In the genomic region with DNA sequence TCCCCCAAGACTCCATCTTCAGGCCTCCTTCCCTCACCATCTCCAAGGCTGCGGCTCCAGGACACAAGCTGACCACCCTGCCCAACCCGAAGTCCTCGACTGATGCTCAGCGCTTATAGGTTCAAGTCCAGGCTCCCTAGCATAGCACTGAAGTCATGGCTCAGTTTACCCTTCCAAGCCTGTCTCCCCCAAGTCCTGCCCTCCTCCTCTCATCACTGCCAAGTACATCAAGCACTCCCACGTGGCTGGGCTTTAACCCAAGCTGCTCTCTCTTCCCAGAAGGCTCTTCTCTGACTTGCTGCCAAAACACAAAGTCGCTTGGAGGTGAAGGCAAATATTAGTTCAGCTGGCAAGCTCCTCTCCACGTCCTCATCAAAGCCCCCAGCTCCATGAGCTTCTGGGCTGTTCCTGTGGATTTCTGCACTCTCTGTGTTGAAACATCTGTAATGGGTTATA, we compare ENCODE assay signal across 1 cellular context.
A peak's percentile ranks its signal among the peaks of the same experiment; 100 is the strongest.
TF ChIP-seq lines count a peak whose summit lies in the region.

No MANE protein-coding gene starts in this region.

TF ChIP-seq in HepG2, 621 proteins besides CTCF, POLR2A, EP300 and RAD21 (continued from another document and continues in another):
- TF ChIP-seq, protein P1, sequence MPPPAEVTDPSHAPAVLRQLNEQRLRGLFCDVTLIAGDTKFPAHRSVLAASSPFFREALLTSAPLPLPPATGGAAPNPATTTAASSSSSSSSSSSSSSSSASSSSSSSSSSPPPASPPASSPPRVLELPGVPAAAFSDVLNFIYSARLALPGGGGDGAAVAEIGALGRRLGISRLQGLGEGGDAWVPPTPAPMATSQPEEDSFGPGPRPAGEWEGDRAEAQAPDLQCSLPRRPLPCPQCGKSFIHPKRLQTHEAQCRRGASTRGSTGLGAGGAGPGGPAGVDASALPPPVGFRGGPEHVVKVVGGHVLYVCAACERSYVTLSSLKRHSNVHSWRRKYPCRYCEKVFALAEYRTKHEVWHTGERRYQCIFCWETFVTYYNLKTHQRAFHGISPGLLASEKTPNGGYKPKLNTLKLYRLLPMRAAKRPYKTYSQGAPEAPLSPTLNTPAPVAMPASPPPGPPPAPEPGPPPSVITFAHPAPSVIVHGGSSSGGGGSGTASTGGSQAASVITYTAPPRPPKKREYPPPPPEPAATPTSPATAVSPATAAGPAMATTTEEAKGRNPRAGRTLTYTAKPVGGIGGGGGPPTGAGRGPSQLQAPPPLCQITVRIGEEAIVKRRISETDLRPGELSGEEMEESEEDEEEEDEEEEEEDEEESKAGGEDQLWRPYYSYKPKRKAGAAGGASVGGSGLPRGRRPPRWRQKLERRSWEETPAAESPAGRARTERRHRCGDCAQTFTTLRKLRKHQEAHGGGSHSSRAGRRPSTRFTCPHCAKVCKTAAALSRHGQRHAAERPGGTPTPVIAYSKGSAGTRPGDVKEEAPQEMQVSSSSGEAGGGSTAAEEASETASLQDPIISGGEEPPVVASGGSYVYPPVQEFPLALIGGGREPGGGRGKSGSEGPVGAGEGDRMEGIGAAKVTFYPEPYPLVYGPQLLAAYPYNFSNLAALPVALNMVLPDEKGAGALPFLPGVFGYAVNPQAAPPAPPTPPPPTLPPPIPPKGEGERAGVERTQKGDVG (CRISPR knock-in tag; IDR thresholded peaks at IDR 0.05; ENCODE audit: borderline replicate concordance), result no peak
- TF ChIP-seq JUN (CRISPR knock-in tag; IDR thresholded peaks at IDR 0.05) (no peak), TBX3 (IDR thresholded peaks at IDR 0.05; ENCODE audit: borderline replicate concordance) (0 out of 2 replicates have a peak, but pooled peaks have one; percentile 24), IRF2 (CRISPR knock-in tag; IDR thresholded peaks at IDR 0.05) (peak; percentile 69; the same call in 1 of the 2 replicates), ZNF607 (CRISPR knock-in tag; IDR thresholded peaks at IDR 0.05; ENCODE audit: borderline replicate concordance) (no peak), CREB1 (IDR thresholded peaks at IDR 0.05) (no peak), CREB1 (CRISPR knock-in tag; IDR thresholded peaks at IDR 0.05) (no peak), BORCS8-MEF2B (CRISPR knock-in tag; IDR thresholded peaks at IDR 0.05) (no peak), HOXA3 (CRISPR knock-in tag; IDR thresholded peaks at IDR 0.05) (peak; percentile 52; the same call in 1 of the 2 replicates), ZNF333 (CRISPR knock-in tag; IDR thresholded peaks at IDR 0.05; ENCODE audit: borderline replicate concordance) (no peak), CBX1 (IDR thresholded peaks at IDR 0.05; ENCODE audit: low read depth) (no peak), YY1 (IDR thresholded peaks at IDR 0.05; ENCODE audit: insufficient read depth, insufficient replicate concordance, low read depth, low read length) (no peak), FOXJ3 (CRISPR knock-in tag; IDR thresholded peaks at IDR 0.05; ENCODE audit: borderline replicate concordance) (no peak), HOXD1 (CRISPR knock-in tag; IDR thresholded peaks at IDR 0.05) (no peak), MAFG (CRISPR knock-in tag; IDR thresholded peaks at IDR 0.05) (no peak), ZNF776 (CRISPR knock-in tag; IDR thresholded peaks at IDR 0.05) (no peak), ZNF724P (CRISPR knock-in tag; IDR thresholded peaks at IDR 0.05; ENCODE audit: borderline replicate concordance) (no peak), CENPT (CRISPR knock-in tag; IDR thresholded peaks at IDR 0.05; ENCODE audit: low read depth) (no peak), GABPB1 (CRISPR knock-in tag; IDR thresholded peaks at IDR 0.05) (peak; percentile 13; the same call in 1 of the 2 replicates), KLF12 (CRISPR knock-in tag; IDR thresholded peaks at IDR 0.05; ENCODE audit: borderline replicate concordance) (no peak), ISX (CRISPR knock-in tag; conservative IDR thresholded peaks at IDR 0.05) (no peak), ZNF264 (CRISPR knock-in tag; IDR thresholded peaks at IDR 0.05) (no peak), ZNF326 (CRISPR knock-in tag; IDR thresholded peaks at IDR 0.05; ENCODE audit: borderline replicate concordance) (no peak), ZNF367 (CRISPR knock-in tag; IDR thresholded peaks at IDR 0.05; ENCODE audit: borderline replicate concordance) (peak; percentile 65; the same call in 1 of the 2 replicates), RARG (CRISPR knock-in tag; IDR thresholded peaks at IDR 0.05; ENCODE audit: low read depth) (no peak), ZNF720 (CRISPR knock-in tag; IDR thresholded peaks at IDR 0.05) (no peak), ZNF460 (CRISPR knock-in tag; IDR thresholded peaks at IDR 0.05; ENCODE audit: borderline replicate concordance) (no peak; the same call in 1 of the 2 replicates), NCOR1 (IDR thresholded peaks at IDR 0.05; ENCODE audit: borderline replicate concordance, low read length) (no peak), CEBPG (CRISPR knock-in tag; IDR thresholded peaks at IDR 0.05) (peak; percentile 25; the same call in 1 of the 2 replicates), ZNF331 (CRISPR knock-in tag; IDR thresholded peaks at IDR 0.05) (peak; percentile 64; the same call in 1 of the 2 replicates), SP4 (CRISPR knock-in tag; IDR thresholded peaks at IDR 0.05) (no peak), ZNF766 (CRISPR knock-in tag; IDR thresholded peaks at IDR 0.05; ENCODE audit: borderline replicate concordance) (no peak), SMAD9 (CRISPR knock-in tag; IDR thresholded peaks at IDR 0.05) (no peak), YEATS2 (CRISPR knock-in tag; IDR thresholded peaks at IDR 0.05; ENCODE audit: borderline replicate concordance) (peak; percentile 59; the same call in 1 of the 2 replicates), ZNF160 (CRISPR knock-in tag; IDR thresholded peaks at IDR 0.05) (no peak), FOXM1 (CRISPR knock-in tag; IDR thresholded peaks at IDR 0.05) (no peak), IKZF1 (IDR thresholded peaks at IDR 0.05) (no peak), ZFP90 (CRISPR knock-in tag; IDR thresholded peaks at IDR 0.05; ENCODE audit: borderline replicate concordance) (no peak), RBAK (CRISPR knock-in tag; IDR thresholded peaks at IDR 0.05) (no peak), ZNF563 (CRISPR knock-in tag; IDR thresholded peaks at IDR 0.05) (no peak), CCDC6 (CRISPR knock-in tag; IDR thresholded peaks at IDR 0.05) (peak; percentile 31; the same call in 1 of the 2 replicates)
- TF ChIP-seq, protein P2, sequence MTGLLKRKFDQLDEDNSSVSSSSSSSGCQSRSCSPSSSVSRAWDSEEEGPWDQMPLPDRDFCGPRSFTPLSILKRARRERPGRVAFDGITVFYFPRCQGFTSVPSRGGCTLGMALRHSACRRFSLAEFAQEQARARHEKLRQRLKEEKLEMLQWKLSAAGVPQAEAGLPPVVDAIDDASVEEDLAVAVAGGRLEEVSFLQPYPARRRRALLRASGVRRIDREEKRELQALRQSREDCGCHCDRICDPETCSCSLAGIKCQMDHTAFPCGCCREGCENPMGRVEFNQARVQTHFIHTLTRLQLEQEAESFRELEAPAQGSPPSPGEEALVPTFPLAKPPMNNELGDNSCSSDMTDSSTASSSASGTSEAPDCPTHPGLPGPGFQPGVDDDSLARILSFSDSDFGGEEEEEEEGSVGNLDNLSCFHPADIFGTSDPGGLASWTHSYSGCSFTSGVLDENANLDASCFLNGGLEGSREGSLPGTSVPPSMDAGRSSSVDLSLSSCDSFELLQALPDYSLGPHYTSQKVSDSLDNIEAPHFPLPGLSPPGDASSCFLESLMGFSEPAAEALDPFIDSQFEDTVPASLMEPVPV (CRISPR knock-in tag; IDR thresholded peaks at IDR 0.05), result no peak
- TF ChIP-seq, protein P3, sequence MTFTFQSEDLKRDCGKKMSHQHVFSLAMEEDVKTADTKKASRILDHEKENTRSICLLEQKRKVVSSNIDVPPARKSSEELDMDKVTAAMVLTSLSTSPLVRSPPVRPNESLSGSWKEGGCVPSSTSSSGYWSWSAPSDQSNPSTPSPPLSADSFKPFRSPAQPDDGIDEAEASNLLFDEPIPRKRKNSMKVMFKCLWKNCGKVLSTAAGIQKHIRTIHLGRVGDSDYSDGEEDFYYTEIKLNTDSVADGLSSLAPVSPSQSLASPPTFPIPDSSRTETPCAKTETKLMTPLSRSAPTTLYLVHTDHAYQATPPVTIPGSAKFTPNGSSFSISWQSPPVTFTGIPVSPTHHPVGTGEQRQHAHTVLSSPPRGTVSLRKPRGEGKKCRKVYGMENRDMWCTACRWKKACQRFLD (CRISPR knock-in tag; IDR thresholded peaks at IDR 0.05; ENCODE audit: borderline replicate concordance), result no peak
- TF ChIP-seq, protein P4, sequence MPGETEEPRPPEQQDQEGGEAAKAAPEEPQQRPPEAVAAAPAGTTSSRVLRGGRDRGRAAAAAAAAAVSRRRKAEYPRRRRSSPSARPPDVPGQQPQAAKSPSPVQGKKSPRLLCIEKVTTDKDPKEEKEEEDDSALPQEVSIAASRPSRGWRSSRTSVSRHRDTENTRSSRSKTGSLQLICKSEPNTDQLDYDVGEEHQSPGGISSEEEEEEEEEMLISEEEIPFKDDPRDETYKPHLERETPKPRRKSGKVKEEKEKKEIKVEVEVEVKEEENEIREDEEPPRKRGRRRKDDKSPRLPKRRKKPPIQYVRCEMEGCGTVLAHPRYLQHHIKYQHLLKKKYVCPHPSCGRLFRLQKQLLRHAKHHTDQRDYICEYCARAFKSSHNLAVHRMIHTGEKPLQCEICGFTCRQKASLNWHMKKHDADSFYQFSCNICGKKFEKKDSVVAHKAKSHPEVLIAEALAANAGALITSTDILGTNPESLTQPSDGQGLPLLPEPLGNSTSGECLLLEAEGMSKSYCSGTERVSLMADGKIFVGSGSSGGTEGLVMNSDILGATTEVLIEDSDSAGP (CRISPR knock-in tag; IDR thresholded peaks at IDR 0.05; ENCODE audit: borderline replicate concordance), result no peak
- TF ChIP-seq, protein P5, sequence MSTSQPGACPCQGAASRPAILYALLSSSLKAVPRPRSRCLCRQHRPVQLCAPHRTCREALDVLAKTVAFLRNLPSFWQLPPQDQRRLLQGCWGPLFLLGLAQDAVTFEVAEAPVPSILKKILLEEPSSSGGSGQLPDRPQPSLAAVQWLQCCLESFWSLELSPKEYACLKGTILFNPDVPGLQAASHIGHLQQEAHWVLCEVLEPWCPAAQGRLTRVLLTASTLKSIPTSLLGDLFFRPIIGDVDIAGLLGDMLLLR (CRISPR knock-in tag; IDR thresholded peaks at IDR 0.05), result no peak
- TF ChIP-seq, protein P6, sequence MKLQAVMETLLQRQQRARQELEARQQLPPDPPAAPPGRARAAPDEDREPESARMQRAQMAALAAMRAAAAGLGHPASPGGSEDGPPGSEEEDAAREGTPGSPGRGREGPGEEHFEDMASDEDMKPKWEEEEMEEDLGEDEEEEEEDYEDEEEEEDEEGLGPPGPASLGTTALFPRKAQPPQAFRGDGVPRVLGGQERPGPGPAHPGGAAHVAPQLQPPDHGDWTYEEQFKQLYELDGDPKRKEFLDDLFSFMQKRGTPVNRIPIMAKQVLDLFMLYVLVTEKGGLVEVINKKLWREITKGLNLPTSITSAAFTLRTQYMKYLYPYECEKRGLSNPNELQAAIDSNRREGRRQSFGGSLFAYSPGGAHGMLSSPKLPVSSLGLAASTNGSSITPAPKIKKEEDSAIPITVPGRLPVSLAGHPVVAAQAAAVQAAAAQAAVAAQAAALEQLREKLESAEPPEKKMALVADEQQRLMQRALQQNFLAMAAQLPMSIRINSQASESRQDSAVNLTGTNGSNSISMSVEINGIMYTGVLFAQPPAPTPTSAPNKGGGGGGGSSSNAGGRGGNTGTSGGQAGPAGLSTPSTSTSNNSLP (IDR thresholded peaks at IDR 0.05; ENCODE audit: low read depth, low read length), result no peak
- TF ChIP-seq, protein P7, sequence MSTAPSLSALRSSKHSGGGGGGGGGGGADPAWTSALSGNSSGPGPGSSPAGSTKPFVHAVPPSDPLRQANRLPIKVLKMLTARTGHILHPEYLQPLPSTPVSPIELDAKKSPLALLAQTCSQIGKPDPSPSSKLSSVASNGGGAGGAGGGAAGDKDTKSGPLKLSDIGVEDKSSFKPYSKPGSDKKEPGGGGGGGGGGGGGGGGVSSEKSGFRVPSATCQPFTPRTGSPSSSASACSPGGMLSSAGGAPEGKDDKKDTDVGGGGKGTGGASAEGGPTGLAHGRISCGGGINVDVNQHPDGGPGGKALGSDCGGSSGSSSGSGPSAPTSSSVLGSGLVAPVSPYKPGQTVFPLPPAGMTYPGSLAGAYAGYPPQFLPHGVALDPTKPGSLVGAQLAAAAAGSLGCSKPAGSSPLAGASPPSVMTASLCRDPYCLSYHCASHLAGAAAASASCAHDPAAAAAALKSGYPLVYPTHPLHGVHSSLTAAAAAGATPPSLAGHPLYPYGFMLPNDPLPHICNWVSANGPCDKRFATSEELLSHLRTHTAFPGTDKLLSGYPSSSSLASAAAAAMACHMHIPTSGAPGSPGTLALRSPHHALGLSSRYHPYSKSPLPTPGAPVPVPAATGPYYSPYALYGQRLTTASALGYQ (CRISPR knock-in tag; IDR thresholded peaks at IDR 0.05), result no peak
- TF ChIP-seq, protein P8, sequence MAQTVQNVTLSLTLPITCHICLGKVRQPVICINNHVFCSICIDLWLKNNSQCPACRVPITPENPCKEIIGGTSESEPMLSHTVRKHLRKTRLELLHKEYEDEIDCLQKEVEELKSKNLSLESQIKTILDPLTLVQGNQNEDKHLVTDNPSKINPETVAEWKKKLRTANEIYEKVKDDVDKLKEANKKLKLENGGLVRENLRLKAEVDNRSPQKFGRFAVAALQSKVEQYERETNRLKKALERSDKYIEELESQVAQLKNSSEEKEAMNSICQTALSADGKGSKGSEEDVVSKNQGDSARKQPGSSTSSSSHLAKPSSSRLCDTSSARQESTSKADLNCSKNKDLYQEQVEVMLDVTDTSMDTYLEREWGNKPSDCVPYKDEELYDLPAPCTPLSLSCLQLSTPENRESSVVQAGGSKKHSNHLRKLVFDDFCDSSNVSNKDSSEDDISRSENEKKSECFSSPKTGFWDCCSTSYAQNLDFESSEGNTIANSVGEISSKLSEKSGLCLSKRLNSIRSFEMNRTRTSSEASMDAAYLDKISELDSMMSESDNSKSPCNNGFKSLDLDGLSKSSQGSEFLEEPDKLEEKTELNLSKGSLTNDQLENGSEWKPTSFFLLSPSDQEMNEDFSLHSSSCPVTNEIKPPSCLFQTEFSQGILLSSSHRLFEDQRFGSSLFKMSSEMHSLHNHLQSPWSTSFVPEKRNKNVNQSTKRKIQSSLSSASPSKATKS (CRISPR knock-in tag; IDR thresholded peaks at IDR 0.05), result no peak
- TF ChIP-seq, protein P9, sequence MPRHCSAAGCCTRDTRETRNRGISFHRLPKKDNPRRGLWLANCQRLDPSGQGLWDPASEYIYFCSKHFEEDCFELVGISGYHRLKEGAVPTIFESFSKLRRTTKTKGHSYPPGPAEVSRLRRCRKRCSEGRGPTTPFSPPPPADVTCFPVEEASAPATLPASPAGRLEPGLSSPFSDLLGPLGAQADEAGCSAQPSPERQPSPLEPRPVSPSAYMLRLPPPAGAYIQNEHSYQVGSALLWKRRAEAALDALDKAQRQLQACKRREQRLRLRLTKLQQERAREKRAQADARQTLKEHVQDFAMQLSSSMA (CRISPR knock-in tag; IDR thresholded peaks at IDR 0.05), result no peak
- TF ChIP-seq, protein P10, sequence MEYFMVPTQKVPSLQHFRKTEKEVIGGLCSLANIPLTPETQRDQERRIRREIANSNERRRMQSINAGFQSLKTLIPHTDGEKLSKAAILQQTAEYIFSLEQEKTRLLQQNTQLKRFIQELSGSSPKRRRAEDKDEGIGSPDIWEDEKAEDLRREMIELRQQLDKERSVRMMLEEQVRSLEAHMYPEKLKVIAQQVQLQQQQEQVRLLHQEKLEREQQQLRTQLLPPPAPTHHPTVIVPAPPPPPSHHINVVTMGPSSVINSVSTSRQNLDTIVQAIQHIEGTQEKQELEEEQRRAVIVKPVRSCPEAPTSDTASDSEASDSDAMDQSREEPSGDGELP (IDR thresholded peaks at IDR 0.05; ENCODE audit: borderline replicate concordance, low read depth), result peak; percentile 99
